In genomic region chr17:2029911-2030778, GRCh38 we compare ENCODE assay signal across 8 cellular contexts. TPM values are rescaled to one million over a fixed set of nuclear protein-coding genes. Genes with fewer than 3 reads are reported as not detected.
A peak's percentile ranks its signal among the peaks of the same experiment; 100 is the strongest.
DNase-seq lines count a peak whose midpoint lies in the region; ATAC-seq and TF ChIP-seq lines count a peak whose summit lies in the region.

Gene DPH1, plus strand, starts transcription at chr17:2030153. Its CDS starts 17 bp downstream, at chr17:2030170.

- H3K27me3 ChIP-seq in AG04450 (ENCODE audit: control insufficient read depth, insufficient read depth, low read length): peaks cover 15% of the 10 kb centered on the region

- H3K4me1 Mint-ChIP-seq in activated CD4-positive, alpha-beta T cell treated with anti-CD3 and anti-CD28 coated beads, Interleukin-2, amount 10 ng/mL, durations not matched to agents 24 days and 14 days: peaks cover 19% of the 10 kb centered on the region

- peaks cover 2% of the 10 kb centered on the region for H3K36me3 Mint-ChIP-seq in activated CD4-positive, alpha-beta T cell treated with anti-CD3 and anti-CD28 coated beads, Interleukin-2, amount 10 ng/mL, durations not matched to agents 24 days and 14 days (ENCODE audit: low read depth)

- peak within 1 kb of the TSS; percentile 87 for H3K27ac Mint-ChIP-seq in activated CD4-positive, alpha-beta T cell treated with anti-CD3 and anti-CD28 coated beads, Interleukin-2, amount 10 ng/mL, durations not matched to agents 24 days and 14 days

- in situ Hi-C loops in GM18951 (cut with MboI; ENCODE audit: low sequenced_read_pairs, unreplicated experiment): loop anchor here (25.0 kb wide), 1 partner anchor 318 kb away; the partner anchor contains the start of genes TLCD2 and WDR81

- H3K4me3 ChIP-seq in AG04450 (ENCODE audit: low read depth, low read length): peak within 1 kb of the TSS; percentile 96

- H3K27ac ChIP-seq in AG04450 (ENCODE audit: low read depth, low read length): peak within 1 kb of the TSS; percentile 49

- DNase-seq in AG04450 (ENCODE audit: low read depth, low spot score) (peak; percentile 62), NCI-H526 treated with DMSO at 0.1 percent for 48 hours (lab: John Stamatoyannopoulos, UW) (peak; percentile 66), dedifferentiated amniotic fluid mesenchymal stem cell (ENCODE audit: extremely low spot score) (peak; percentile 83), left lobe of liver (ENCODE audit: low spot score) (peak; percentile 90)
- DNase-seq in activated CD4-positive, alpha-beta T cell treated with anti-CD3 and anti-CD28 coated beads, Interleukin-2, amount 10 ng/mL, durations not matched to agents 24 days and 14 days: peak; percentile 96
- DNase-seq in stimulated activated CD4-positive, alpha-beta T cell treated with anti-CD3 and anti-CD28 coated beads, Interleukin-2, amount 100 ng/mL, for 4 hours (ENCODE audit: low read depth): peak; percentile 79

- H3K4me3 Mint-ChIP-seq in activated CD4-positive, alpha-beta T cell treated with anti-CD3 and anti-CD28 coated beads, Interleukin-2, amount 10 ng/mL, durations not matched to agents 24 days and 14 days: peak within 1 kb of the TSS; percentile 97

- H3K9me3 Mint-ChIP-seq in activated CD4-positive, alpha-beta T cell treated with anti-CD3 and anti-CD28 coated beads, Interleukin-2, amount 10 ng/mL, durations not matched to agents 24 days and 14 days: no peaks in the 10 kb centered on the region

- intact Hi-C loops in activated CD4-positive, alpha-beta T cell treated with anti-CD3 and anti-CD28 coated beads, Interleukin-2, amount 10 ng/mL, durations not matched to agents 24 days and 14 days (cut with micrococcal nuclease): loop anchor here (1.0 to 5.0 kb wide), 4 partner anchors 11 to 383 kb away; partner anchors contain the start of genes RILP and SCARF1

- POLR2A ChIA-PET in AG04450 (lab: Yijun Ruan, JAX): interaction anchor here (1.5 kb wide), 1 partner anchor 314 kb away, joined by 4 read pairs; no protein-coding TSS in a partner anchor

- ATAC-seq in HG03378 (IDR thresholded peaks at IDR 0.05; ENCODE audit: unreplicated experiment) (peak; percentile 69), left lobe of liver (peak; percentile 81)

- TF ChIP-seq CTCF in AG04450 (IDR thresholded peaks at IDR 0.05; ENCODE audit: low read depth, low read length): no peak

- H3K27me3 Mint-ChIP-seq in activated CD4-positive, alpha-beta T cell treated with anti-CD3 and anti-CD28 coated beads, Interleukin-2, amount 10 ng/mL, durations not matched to agents 24 days and 14 days: peaks cover 34% of the 10 kb centered on the region

- H3K9me3 ChIP-seq in AG04450 (ENCODE audit: control insufficient read depth, insufficient read depth, low read length): peaks cover 4% of the 10 kb centered on the region; the same call in 1 of the 2 replicates

- CTCF ChIA-PET in AG04450 (lab: Charles Lee): interaction anchor here (0.9 to 2.7 kb wide), 3 partner anchors 121 to 367 kb away, joined by 3 to 15 read pairs (median 11); no protein-coding TSS in a partner anchor

- TF ChIP-seq POLR2A in GM18951 (IDR thresholded peaks at IDR 0.05; ENCODE audit: extremely low read depth, insufficient read depth, insufficient read length): peak; percentile 66

RNA-seq across cellular contexts. Expression of gene DPH1, which starts in this region (rescaled TPM):
- polyA plus RNA-seq in AG04450 (2011; rRNA removed): 25.3 and 29.9 TPM in 2 replicates
- polyA minus RNA-seq in AG04450 (2011; rRNA and poly(A)+ RNA removed): 27.5 and 45.4 TPM in 2 replicates
- total RNA-seq in activated CD4-positive, alpha-beta T cell treated with anti-CD3 and anti-CD28 coated beads, Interleukin-2, amount 10 ng/mL, durations not matched to agents 24 days and 14 days: 50.8 and 55.9 TPM in 2 replicates
- total RNA-seq in left lobe of liver: 38.8 TPM

Comparison
In these comparisons a context has a peak if more than half of its experiments do, and no peak if none do; other contexts are left out.
1. Peak in every context shown above with its lines: DNase-seq, ATAC-seq, H3K4me3 ChIP-seq and H3K27ac ChIP-seq.